In genomic region chr12:8698132-8698829, GRCh38 we compare ENCODE assay signal across 1 cellular context.
TF ChIP-seq lines count a peak whose summit lies in the region.

No MANE protein-coding gene starts in this region.

TF ChIP-seq in WTC11, 78 proteins besides CTCF, POLR2A, EP300 and RAD21 (continued from another document):
- TF ChIP-seq AR (CRISPR knock-in tag; IDR thresholded peaks at IDR 0.05) (no peak), JUN (CRISPR knock-in tag; IDR thresholded peaks at IDR 0.05) (0 out of 2 replicates have a peak, but pooled peaks have one; percentile 51), TEAD4 (CRISPR knock-in tag; IDR thresholded peaks at IDR 0.05) (no peak), GABPB1 (CRISPR knock-in tag; IDR thresholded peaks at IDR 0.05) (no peak), USF2 (CRISPR knock-in tag; IDR thresholded peaks at IDR 0.05) (peak; percentile 88), ZNF532 (CRISPR knock-in tag; IDR thresholded peaks at IDR 0.05; ENCODE audit: borderline replicate concordance) (no peak), CBFB (CRISPR knock-in tag; IDR thresholded peaks at IDR 0.05; ENCODE audit: low read depth) (peak; percentile 45; the same call in 1 of the 2 replicates), HMGA2 (CRISPR knock-in tag; IDR thresholded peaks at IDR 0.05) (no peak), OVOL2 (CRISPR knock-in tag; IDR thresholded peaks at IDR 0.05; ENCODE audit: borderline replicate concordance) (no peak), CREM (CRISPR knock-in tag; IDR thresholded peaks at IDR 0.05) (no peak), SMAD3 (CRISPR knock-in tag; IDR thresholded peaks at IDR 0.05; ENCODE audit: borderline replicate concordance) (0 out of 2 replicates have a peak, but pooled peaks have one; percentile 11), TCF7 (CRISPR knock-in tag; IDR thresholded peaks at IDR 0.05; ENCODE audit: low read depth) (no peak), RORB (CRISPR knock-in tag; IDR thresholded peaks at IDR 0.05) (no peak), MLX (CRISPR knock-in tag; IDR thresholded peaks at IDR 0.05) (no peak), ZSCAN18 (CRISPR knock-in tag; IDR thresholded peaks at IDR 0.05) (no peak), ATF1 (CRISPR knock-in tag; IDR thresholded peaks at IDR 0.05) (no peak), ATF3 (CRISPR knock-in tag; conservative IDR thresholded peaks at IDR 0.05) (no peak), ARID4B (CRISPR knock-in tag; IDR thresholded peaks at IDR 0.05; ENCODE audit: borderline replicate concordance) (peak; percentile 71; the same call in 1 of the 2 replicates), IRF2 (CRISPR knock-in tag; IDR thresholded peaks at IDR 0.05; ENCODE audit: borderline replicate concordance, low read depth) (no peak), ZNF396 (CRISPR knock-in tag; IDR thresholded peaks at IDR 0.05; ENCODE audit: borderline replicate concordance) (no peak), IRF1 (CRISPR knock-in tag; IDR thresholded peaks at IDR 0.05) (no peak), NR1H2 (CRISPR knock-in tag; IDR thresholded peaks at IDR 0.05) (no peak), MXD4 (CRISPR knock-in tag; IDR thresholded peaks at IDR 0.05; ENCODE audit: borderline replicate concordance) (no peak), PREB (CRISPR knock-in tag; IDR thresholded peaks at IDR 0.05; ENCODE audit: borderline replicate concordance) (no peak), E2F5 (CRISPR knock-in tag; IDR thresholded peaks at IDR 0.05) (no peak; the same call in 1 of the 2 replicates)
